In genomic region chr3:112397529-112397928, GRCh38 we compare ENCODE assay signal across 33 cellular contexts.
DNase-seq lines count a peak whose midpoint lies in the region; ATAC-seq, FAIRE-seq and TF ChIP-seq lines count a peak whose summit lies in the region.
"Had no signal": no experiment of that assay in that cellular context is flagged by ENCODE, and none has a peak within 500 bp of the region (broad histone marks: within the 10 kb centered on the region; RNA-seq: fewer than 3 reads in every experiment).

No MANE protein-coding gene starts in this region.

- no TSS peak for BruUV-seq in GM12878 (replicated peaks; lab: Mats Ljungman, UMichigan)

- peaks cover 0 to 36% (median 4%) of the 10 kb centered on the region in 9 donors for H3K4me1 ChIP-seq in heart right ventricle
- H3K4me1 ChIP-seq in GM12878 (ENCODE audit: control insufficient read depth, insufficient read depth, low read length) = peaks cover 4% of the 10 kb centered on the region
- H3K4me1 ChIP-seq in lung (ENCODE audit: control insufficient read depth in 2 of 2, insufficient read depth in 2 of 2, low read length in 2 of 2) = peaks cover 0 to 4% of the 10 kb centered on the region in 2 donors
- H3K4me1 ChIP-seq: adrenal gland, body of pancreas, prostate gland, right lobe of liver had no signal

- RAD21 ChIA-PET in GM12878 (lab: Charles Lee; ENCODE audit: unreplicated experiment) = no interaction called here

- TF ChIP-seq POLR2A in GM12878 (IDR thresholded peaks at IDR 0.05; ENCODE audit: low read depth, low read length) = no peak

- H2AFZ ChIP-seq in GM12878 (ENCODE audit: control insufficient read depth, low read depth, low read length) = peak overlapping the region; percentile 21; the same call in 1 of the 2 replicates
- H2AFZ ChIP-seq: hepatocyte had no signal

- TF ChIP-seq CTCF in heart right ventricle (IDR thresholded peaks at IDR 0.05) (no peak), GM12878 (IDR thresholded peaks at IDR 0.05 in 2 of 3, conservative IDR thresholded peaks at IDR 0.05 in 1 of 3; ENCODE audit: control insufficient read depth in 2 of 3, extremely low read depth in 1 of 3, insufficient read depth in 1 of 3, low read depth in 3 of 3, low read length in 3 of 3) (no peak), lung (IDR thresholded peaks at IDR 0.05; ENCODE audit: control extremely low read depth, extremely low read depth) (no peak)

- no peak overlapping the region for H3K4me3 Mint-ChIP-seq in stimulated activated naive CD8-positive, alpha-beta T cell treated with anti-CD3 and anti-CD28 coated beads, Interleukin-15, amount 100 ng/mL, for 72 hours
- H3K4me3 Mint-ChIP-seq: activated CD8-positive, alpha-beta T cell treated with anti-CD3 and anti-CD28 coated beads, Interleukin-2, amount 10 ng/mL, durations not matched to agents 7 days and 5 days; activated naive CD4-positive, alpha-beta T cell treated with anti-CD3 and anti-CD28 coated beads, Interleukin-2, amount 10 ng/mL, durations not matched to agents 7 days and 5 days; CD4-positive, alpha-beta T cell had no signal

- POLR2A ChIA-PET in GM12878 (lab: Charles Lee) = interaction anchor here (0.5 kb wide), 1 partner anchor 98 kb away, joined by 4 read pairs; no protein-coding TSS in a partner anchor

- FAIRE-seq in GM12878 (lab: Jason Lieb, UNC) = no peak
- FAIRE-seq in urothelium cell line (lab: Jason Lieb, UNC) = peak; percentile 58
- FAIRE-seq: A204.1, D721Med, H54 had no signal

- peaks cover 23% of the 10 kb centered on the region for H3K4me1 Mint-ChIP-seq in stimulated activated naive CD8-positive, alpha-beta T cell treated with anti-CD3 and anti-CD28 coated beads, Interleukin-15, amount 100 ng/mL, for 72 hours

- SMC1A ChIA-PET in GM12878 (lab: Charles Lee; ENCODE audit: uncharacterized antibody, unreplicated experiment) = interaction anchor here (0.6 kb wide), 1 partner anchor 68 kb away, joined by 3 read pairs; no protein-coding TSS in a partner anchor

- TF ChIP-seq RAD21 in GM12878 (IDR thresholded peaks at IDR 0.05; ENCODE audit: insufficient read depth, low read depth, low read length) = no peak

- peaks cover 1 to 8% of the 10 kb centered on the region in 2 donors for H3K9me3 Mint-ChIP-seq in stimulated activated naive CD8-positive, alpha-beta T cell treated with anti-CD3 and anti-CD28 coated beads, Interleukin-15, amount 100 ng/mL, for 72 hours

- H3K27ac ChIP-seq in heart right ventricle (peak overlapping the region in 5 of 10 donors; percentile 3 to 56 (median 37)), GM12878 (ENCODE audit: control insufficient read depth, insufficient read depth) (no peak overlapping the region), lung (ENCODE audit: low read depth in 1 of 2, low read length in 1 of 2) (peak overlapping the region; percentile 5 to 10)
- H3K27ac ChIP-seq: adrenal gland, body of pancreas, gastroesophageal sphincter, hepatocyte, prostate gland, right lobe of liver, upper lobe of left lung had no signal

- H3K27me3 ChIP-seq in heart right ventricle = no peaks in the 10 kb centered on the region
- no peaks in the 10 kb centered on the region for H3K27me3 ChIP-seq in GM12878 (replicated peaks in 1 of 2; ENCODE audit: control insufficient read depth in 2 of 2, insufficient read depth in 2 of 2, low read length in 1 of 2)
- no peaks in the 10 kb centered on the region for H3K27me3 ChIP-seq in lung (ENCODE audit: control insufficient read depth, insufficient read depth)
- H3K27me3 ChIP-seq: adrenal gland, body of pancreas, gastroesophageal sphincter, hepatocyte, right lobe of liver, upper lobe of left lung had no signal

- H3K27me3 Mint-ChIP-seq in stimulated activated naive CD8-positive, alpha-beta T cell treated with anti-CD3 and anti-CD28 coated beads, Interleukin-15, amount 100 ng/mL, for 72 hours = no peaks in the 10 kb centered on the region
- H3K27me3 Mint-ChIP-seq: activated naive CD4-positive, alpha-beta T cell treated with anti-CD3 and anti-CD28 coated beads, Interleukin-2, amount 10 ng/mL, durations not matched to agents 7 days and 5 days; CD4-positive, alpha-beta T cell had no signal

- intact Hi-C loops in heart right ventricle (cut with DNase I) (loop anchor here in 1 of 10 donors (5.0 kb wide), 1 partner anchor 35 kb away; no protein-coding TSS in a partner anchor), cardiac septum (cut with DNase I) (loop anchor here (10.0 kb wide), 1 partner anchor 117 kb away; no protein-coding TSS in a partner anchor), GM12878 (cut with micrococcal nuclease; ENCODE audit: unreplicated experiment) (no loop called here)

- H3K79me2 ChIP-seq in GM12878 (ENCODE audit: control insufficient read depth, insufficient read depth, low read length) = no peaks in the 10 kb centered on the region
- H3K79me2 ChIP-seq: hepatocyte had no signal

- no peak overlapping the region for H3K9ac ChIP-seq in GM12878 (ENCODE audit: control insufficient read depth, insufficient read depth, low read length)

- 70 to 76% methylated on average over 1 of the region's 1 CpG for WGBS in heart right ventricle, 2 donors
- WGBS in GM12878 (ENCODE audit: insufficient coverage, insufficient replicate concordance, low lambda C conversion rate, missing lambda C conversion rate) = 100% methylated on average over 1 of the region's 1 CpG
- WGBS in lung, 2 donors = 38 to 72% methylated on average over 1 of the region's 1 CpG

- CTCF ChIA-PET in GM12878 (lab: Yijun Ruan, JAX) = no interaction called here

- peaks cover 0 to 6% (median 2%) of the 10 kb centered on the region in 11 donors for H3K9me3 ChIP-seq in heart right ventricle
- no peaks in the 10 kb centered on the region; the same call in 1 of the 3 replicates for H3K9me3 ChIP-seq in GM12878 (replicated peaks; ENCODE audit: control insufficient read depth, insufficient read depth, low read length)
- no peaks in the 10 kb centered on the region for H3K9me3 ChIP-seq in lung (ENCODE audit: control insufficient read depth in 2 of 2, insufficient read depth in 1 of 2, low read length in 1 of 2)
- H3K9me3 ChIP-seq: adrenal gland, body of pancreas, gastroesophageal sphincter, prostate gland, right lobe of liver, upper lobe of left lung had no signal

- no peaks in the 10 kb centered on the region for H3K36me3 ChIP-seq in heart right ventricle
- H3K36me3 ChIP-seq in GM12878 (ENCODE audit: control insufficient read depth in 2 of 2, insufficient read depth in 2 of 2, low read length in 1 of 2) = no peaks in the 10 kb centered on the region
- no peaks in the 10 kb centered on the region for H3K36me3 ChIP-seq in lung (ENCODE audit: control insufficient read depth in 2 of 2, insufficient read depth in 2 of 2, low read length in 2 of 2)
- H3K36me3 ChIP-seq: adrenal gland, gastroesophageal sphincter, prostate gland, right lobe of liver, upper lobe of left lung had no signal

- no peak overlapping the region for H3K4me3 ChIP-seq in heart right ventricle
- H3K4me3 ChIP-seq in GM12878 = no peak overlapping the region
- no peak overlapping the region for H3K4me3 ChIP-seq in lung
- H3K4me3 ChIP-seq: adrenal gland, body of pancreas, gastroesophageal sphincter, hepatocyte, prostate gland, right lobe of liver, upper lobe of left lung had no signal

- peak in 6 of 8 donors; percentile 61 to 87 (median 64) for ATAC-seq in heart right ventricle
- no peak for ATAC-seq in GM12878
- no peak for ATAC-seq in lung (ENCODE audit: insufficient read depth, low FRiP score)
- ATAC-seq in HG02571 (IDR thresholded peaks at IDR 0.05; ENCODE audit: unreplicated experiment) = no peak
- ATAC-seq in stimulated activated naive CD8-positive, alpha-beta T cell treated with anti-CD3 and anti-CD28 coated beads, Interleukin-15, amount 100 ng/mL, for 72 hours = no peak
- ATAC-seq: activated CD8-positive, alpha-beta T cell treated with anti-CD3 and anti-CD28 coated beads, Interleukin-2, amount 10 ng/mL, durations not matched to agents 7 days and 5 days; body of pancreas; gastroesophageal sphincter; right lobe of liver; SK-N-SH treated with all-trans-retinoic acid at 6 μM for 48 hours had no signal

- no peak overlapping the region for H3K4me2 ChIP-seq in GM12878 (ENCODE audit: control insufficient read depth, insufficient read depth)
- H3K4me2 ChIP-seq: hepatocyte had no signal

- in situ Hi-C loops in GM12878 (cut with MboI) = no loop called here

- no peak overlapping the region for H3K27ac Mint-ChIP-seq in stimulated activated naive CD8-positive, alpha-beta T cell treated with anti-CD3 and anti-CD28 coated beads, Interleukin-15, amount 100 ng/mL, for 72 hours
- H3K27ac Mint-ChIP-seq: activated CD8-positive, alpha-beta T cell treated with anti-CD3 and anti-CD28 coated beads, Interleukin-2, amount 10 ng/mL, durations not matched to agents 7 days and 5 days; activated naive CD4-positive, alpha-beta T cell treated with anti-CD3 and anti-CD28 coated beads, Interleukin-2, amount 10 ng/mL, durations not matched to agents 7 days and 5 days; CD4-positive, alpha-beta T cell had no signal

- no peak for TF ChIP-seq EP300 in GM12878 (IDR thresholded peaks at IDR 0.05; ENCODE audit: borderline replicate concordance in 1 of 2, control insufficient read depth in 1 of 2, low read depth in 2 of 2, low read length in 2 of 2)

- DNase-seq in heart right ventricle (no peak), cardiac septum (ENCODE audit: low spot score) (no peak), GM12878 (ENCODE audit: low read depth, low spot score) (no peak), lung (ENCODE audit: low spot score) (no peak), urothelium cell line (ENCODE audit: low spot score) (no peak), SKM-1 treated with dmso at 0.1 percent for 144 hours (lab: John Stamatoyannopoulos, UW; ENCODE audit: unreplicated experiment) (no peak)
- no peak for DNase-seq in stimulated activated naive CD8-positive, alpha-beta T cell treated with anti-CD3 and anti-CD28 coated beads, Interleukin-15, amount 100 ng/mL, for 72 hours
- DNase-seq: activated CD4-positive, alpha-beta T cell treated with anti-CD3 and anti-CD28 coated beads for 1 hour; activated CD8-positive, alpha-beta T cell treated with anti-CD3 and anti-CD28 coated beads, Interleukin-2, amount 10 ng/mL, durations not matched to agents 7 days and 5 days; activated naive CD4-positive, alpha-beta T cell treated with anti-CD3 and anti-CD28 coated beads, Interleukin-2, amount 10 ng/mL, durations not matched to agents 7 days and 5 days; adrenal gland; body of pancreas; CD4-positive, alpha-beta T cell; cerebellar nuclear complex; dermis blood vessel endothelial cell; DND-41; mesenchymal stem cell; NCI-H1105; NCI-H2029 treated with DMSO at 0.1 percent for 48 hours; NCI-H345; right lobe of liver; Right ventricle myocardium superior; stimulated activated CD4-positive, alpha-beta T cell treated with anti-CD3 and anti-CD28 coated beads, Interleukin-2, amount 100 ng/mL, for 48 hours; T-helper 2 cell; upper lobe of left lung had no signal

- no peaks in the 10 kb centered on the region for H4K20me1 ChIP-seq in GM12878 (ENCODE audit: control insufficient read depth, insufficient read depth)

TF ChIP-seq in GM12878, 131 proteins besides CTCF, POLR2A, EP300 and RAD21 (continues in another document):
- TF ChIP-seq SREBF2 (IDR thresholded peaks at IDR 0.05; ENCODE audit: low read length) = no peak
- TF ChIP-seq ZZZ3 (IDR thresholded peaks at IDR 0.05; ENCODE audit: control insufficient read depth, insufficient read length, low read depth) = no peak
- TF ChIP-seq IKZF1 (conservative IDR thresholded peaks at IDR 0.05) = no peak

Comparison
In these comparisons a context has a peak if more than half of its experiments do, and no peak if none do; other contexts are left out.
1. ATAC-seq: peak in heart right ventricle (6 of 8); none in GM12878 (single experiment), lung (single experiment), HG02571 (single experiment) and stimulated activated naive CD8-positive, alpha-beta T cell treated with anti-CD3 and anti-CD28 coated beads, Interleukin-15, amount 100 ng/mL, for 72 hours (single experiment).